12 cellular contexts compared by ENCODE assay signal in the genomic region with DNA sequence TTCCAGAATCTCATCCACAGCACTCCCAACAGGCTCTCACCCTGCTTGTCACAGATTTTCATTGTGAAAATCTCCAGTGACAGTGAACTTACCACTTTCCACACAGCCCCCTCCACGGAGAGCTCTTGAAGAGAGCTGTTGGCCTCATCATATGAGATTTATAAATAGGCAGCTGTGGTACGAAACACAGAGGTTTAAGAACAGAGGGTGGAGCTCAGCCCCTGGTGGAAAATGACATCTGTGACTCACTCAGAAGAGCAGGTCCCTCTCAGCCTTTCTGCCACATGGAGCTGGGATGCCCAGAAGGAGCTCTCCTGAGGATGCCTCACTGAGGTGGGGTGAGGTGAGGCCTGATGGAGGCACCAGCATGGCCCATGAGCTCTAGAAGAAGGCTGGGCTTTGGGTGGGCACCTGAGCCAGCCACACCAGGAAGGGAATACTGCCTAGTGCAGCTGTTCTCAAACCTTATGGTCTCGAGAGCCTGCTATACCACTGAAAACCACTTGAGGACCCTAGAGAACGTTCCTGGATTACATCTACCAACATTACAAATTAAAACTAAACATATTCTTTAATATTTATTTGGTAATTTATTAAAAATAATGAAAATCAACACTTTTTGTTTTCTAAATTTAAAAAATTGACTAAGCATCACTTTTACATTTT.
A peak's percentile ranks its signal among the peaks of the same experiment; 100 is the strongest.
DNase-seq lines count a peak whose midpoint lies in the region; ATAC-seq and TF ChIP-seq lines count a peak whose summit lies in the region.
"Had no signal": no experiment of that assay in that cellular context is flagged by ENCODE, and none has a peak within 500 bp of the region (broad histone marks: within the 10 kb centered on the region; RNA-seq: fewer than 3 reads in every experiment).

No MANE protein-coding gene starts in this region.

- H3K9me3 ChIP-seq in mucosa of stomach (ENCODE audit: control insufficient read depth, low read length) = no peaks in the 10 kb centered on the region
- H3K9me3 ChIP-seq: stomach had no signal

- TF ChIP-seq CTCF in GM10266 (IDR thresholded peaks at IDR 0.05; ENCODE audit: control insufficient read depth, insufficient read depth, low read depth, missing control alignments) = no peak

- peak overlapping the region; percentile 25 for H3K9ac ChIP-seq in mucosa of stomach (ENCODE audit: low read length)

- peaks cover 39% of the 10 kb centered on the region for H3K4me1 ChIP-seq in mucosa of stomach (ENCODE audit: control insufficient read depth, insufficient read depth, low read length)
- H3K4me1 ChIP-seq: spleen had no signal

- DNase-seq in SW480 (ENCODE audit: low spot score) (peak; percentile 38), GM10266 (ENCODE audit: extremely low spot score) (no peak), NCI-H748 treated with DMSO at 0.1 percent for 48 hours (lab: John Stamatoyannopoulos, UW) (no peak), germinal center (ENCODE audit: low spot score) (no peak), NCI-H510A (lab: John Stamatoyannopoulos, UW) (no peak)
- DNase-seq: activated CD4-positive, alpha-beta T cell treated with anti-CD3 and anti-CD28 coated beads for 1 hour; spleen; stomach had no signal

- no peaks in the 10 kb centered on the region for H3K36me3 ChIP-seq in mucosa of stomach (ENCODE audit: control insufficient read depth, insufficient read depth, low read length)
- H3K36me3 ChIP-seq: spleen, stomach had no signal

- ATAC-seq in GM18519 (IDR thresholded peaks at IDR 0.05; ENCODE audit: low FRiP score, unreplicated experiment) (peak; percentile 82), HG02798 (IDR thresholded peaks at IDR 0.05; ENCODE audit: poor library complexity, unreplicated experiment) (peak; percentile 35)

- no peak overlapping the region for H3K4me3 ChIP-seq in mucosa of stomach (ENCODE audit: low read length)
- H3K4me3 ChIP-seq: PC-9, spleen, stomach had no signal

- H3K27me3 ChIP-seq in mucosa of stomach (ENCODE audit: control insufficient read depth, insufficient read depth, low read length) = no peaks in the 10 kb centered on the region
- H3K27me3 ChIP-seq: spleen, stomach had no signal
